ENCODE assay signal across 8 cellular contexts in the genomic region with DNA sequence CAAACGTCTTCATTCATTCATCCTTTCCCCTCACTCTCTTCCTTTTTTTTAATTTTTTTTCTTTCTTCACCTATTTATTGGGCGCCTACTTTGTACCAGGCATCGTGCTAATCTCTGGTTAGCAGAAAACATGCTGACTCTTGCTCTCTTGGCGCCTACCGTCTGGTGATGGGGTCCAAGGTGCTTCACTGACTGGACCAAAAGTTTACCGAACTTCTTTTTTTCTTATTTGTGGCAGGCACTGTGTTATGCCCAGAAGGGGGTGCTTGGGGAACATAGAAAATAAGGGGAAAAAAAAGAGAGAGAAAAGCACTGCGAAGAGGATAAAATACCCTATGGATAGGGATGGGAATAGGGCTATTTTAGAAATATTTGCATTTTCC. TPM values are rescaled to one million over a fixed set of nuclear protein-coding genes. Genes with fewer than 3 reads are reported as not detected.
DNase-seq lines count a peak whose midpoint lies in the region; ATAC-seq and TF ChIP-seq lines count a peak whose summit lies in the region.

No MANE protein-coding gene starts in this region.

- peaks cover 12% of the 10 kb centered on the region; the same call in 1 of the 2 replicates for H3K36me3 ChIP-seq in Karpas-422 (ENCODE audit: insufficient read depth, low read length)

- peaks cover 38% of the 10 kb centered on the region for H3K4me1 ChIP-seq in Karpas-422 (ENCODE audit: low read length)

- no peaks in the 10 kb centered on the region for H3K9me3 Mint-ChIP-seq in activated naive CD4-positive, alpha-beta T cell treated with anti-CD3 and anti-CD28 coated beads, Interleukin-2, amount 50 U/mL, for 24 hours
- H3K9me3 Mint-ChIP-seq in naive thymus-derived CD8-positive, alpha-beta T cell, result no peaks in the 10 kb centered on the region

- peak overlapping the region; percentile 95 for H3K4me2 ChIP-seq in Karpas-422 (ENCODE audit: low read depth, low read length, poor library complexity, severe bottlenecking)

- H3K9me2 ChIP-seq in Karpas-422 (replicated peaks; ENCODE audit: insufficient read depth, low read length), result no peaks in the 10 kb centered on the region

- no peaks in the 10 kb centered on the region for H3K36me3 Mint-ChIP-seq in activated naive CD4-positive, alpha-beta T cell treated with anti-CD3 and anti-CD28 coated beads, Interleukin-2, amount 50 U/mL, for 24 hours
- H3K36me3 Mint-ChIP-seq in naive thymus-derived CD8-positive, alpha-beta T cell, result peaks cover 0 to 3% (median 0%) of the 10 kb centered on the region in 3 donors

- DNase-seq in activated naive CD4-positive, alpha-beta T cell treated with Interleukin-2 at 50 U/mL for 16 hours, result no peak
- DNase-seq in Karpas-422 (peak; percentile 53), coronary artery (ENCODE audit: low spot score) (no peak), glomerular visceral epithelial cell (ENCODE audit: extremely low spot score) (no peak)
- DNase-seq in naive thymus-derived CD8-positive, alpha-beta T cell, result no peak
- DNase-seq in activated effector memory CD4-positive, alpha-beta T cell treated with anti-CD3 and anti-CD28 coated beads, Interleukin-2, amount 50 U/mL, for 16 hours, result no peak

- POLR2A ChIA-PET in naive thymus-derived CD8-positive, alpha-beta T cell (lab: Charles Lee), result interaction anchor here (0.6 to 1.2 kb wide), 2 partner anchors 13 to 1539 kb away, joined by 3 to 4 read pairs; no protein-coding TSS in a partner anchor

- H3K9ac ChIP-seq in Karpas-422 (ENCODE audit: low read length), result peak overlapping the region; percentile 93

- no peak for ATAC-seq in naive thymus-derived CD8-positive, alpha-beta T cell
- ATAC-seq in GM21526 (IDR thresholded peaks at IDR 0.05; ENCODE audit: low FRiP score, unreplicated experiment), result no peak

- no peaks in the 10 kb centered on the region for H4K20me1 ChIP-seq in Karpas-422 (ENCODE audit: insufficient read depth, low read depth, low read length)

- peaks cover 50% of the 10 kb centered on the region for H3K4me1 Mint-ChIP-seq in activated naive CD4-positive, alpha-beta T cell treated with anti-CD3 and anti-CD28 coated beads, Interleukin-2, amount 50 U/mL, for 24 hours
- H3K4me1 Mint-ChIP-seq in naive thymus-derived CD8-positive, alpha-beta T cell, result peaks cover 5 to 47% (median 40%) of the 10 kb centered on the region in 4 donors

- no peaks in the 10 kb centered on the region for H3K27me3 Mint-ChIP-seq in activated naive CD4-positive, alpha-beta T cell treated with anti-CD3 and anti-CD28 coated beads, Interleukin-2, amount 50 U/mL, for 24 hours
- peaks cover 0 to 3% (median 0%) of the 10 kb centered on the region in 5 donors for H3K27me3 Mint-ChIP-seq in naive thymus-derived CD8-positive, alpha-beta T cell

- H3K4me3 ChIP-seq in Karpas-422 (ENCODE audit: low read length) (peak overlapping the region; percentile 92), coronary artery (peak overlapping the region; percentile 89)

- peak overlapping the region; percentile 95 for H3K27ac Mint-ChIP-seq in activated naive CD4-positive, alpha-beta T cell treated with anti-CD3 and anti-CD28 coated beads, Interleukin-2, amount 50 U/mL, for 24 hours
- H3K27ac Mint-ChIP-seq in naive thymus-derived CD8-positive, alpha-beta T cell, result peak overlapping the region; percentile 89 to 97 (median 95)

- peaks cover 44% of the 10 kb centered on the region for H3K79me2 ChIP-seq in Karpas-422 (ENCODE audit: low read length)

- peak overlapping the region; percentile 96 for H2AFZ ChIP-seq in Karpas-422 (ENCODE audit: low read length)

- H3K27me3 ChIP-seq in Karpas-422 (ENCODE audit: low read length), result no peaks in the 10 kb centered on the region

- TF ChIP-seq CTCF in coronary artery (IDR thresholded peaks at IDR 0.05), result no peak

- H3K4me3 Mint-ChIP-seq in activated naive CD4-positive, alpha-beta T cell treated with anti-CD3 and anti-CD28 coated beads, Interleukin-2, amount 50 U/mL, for 24 hours, result peak overlapping the region; percentile 96
- H3K4me3 Mint-ChIP-seq in naive thymus-derived CD8-positive, alpha-beta T cell, result peak overlapping the region; percentile 91 to 99 (median 97)

- H3K9me3 ChIP-seq in Karpas-422 (ENCODE audit: low read length), result no peaks in the 10 kb centered on the region

- peak overlapping the region; percentile 60 for H3K27ac ChIP-seq in Karpas-422 (ENCODE audit: low read length)
- no peak overlapping the region for H3K27ac ChIP-seq in coronary artery

RNA-seq across cellular contexts. Expression of a gene that starts 0.5 kb away (rescaled TPM):
- total RNA-seq in Karpas-422 (2014; rRNA removed; shearing (Covaris generic); ENCODE audit: low replicate concordance), result 56.1 and 86.2 TPM in 2 replicates
- total RNA-seq in naive thymus-derived CD8-positive, alpha-beta T cell, result 10 to 100 TPM; 63.8 to 64.0 TPM
- polyA plus RNA-seq in naive thymus-derived CD8-positive, alpha-beta T cell, result 100 to 1,000 TPM in 2 of 3 donors, 10 to 100 TPM in 1; 86.4 to 152 (median 123) TPM
